ENCODE assay signal across 11 cellular contexts in the genomic region with DNA sequence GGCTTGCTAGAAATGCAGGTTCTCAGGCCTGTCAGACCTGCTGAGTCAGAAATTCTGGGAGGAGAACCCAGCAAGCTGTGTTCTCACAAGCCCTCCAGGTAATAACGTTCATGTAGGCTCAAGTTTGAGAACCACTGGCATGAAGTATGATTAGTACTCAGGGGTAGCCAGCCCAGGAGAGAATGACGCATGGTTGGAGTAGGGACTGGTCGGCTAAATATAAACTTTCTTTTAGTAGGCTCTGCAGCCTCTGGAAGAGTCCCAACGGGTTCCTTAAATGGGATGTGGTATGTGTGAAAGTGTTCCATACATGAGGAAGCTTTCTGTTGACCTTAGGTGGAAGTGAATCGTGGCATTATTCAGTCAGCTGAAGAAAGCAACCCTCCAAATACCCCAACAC.
A peak's percentile ranks its signal among the peaks of the same experiment; 100 is the strongest.
DNase-seq lines count a peak whose midpoint lies in the region; ATAC-seq and TF ChIP-seq lines count a peak whose summit lies in the region.
"Had no signal": no experiment of that assay in that cellular context is flagged by ENCODE, and none has a peak within 500 bp of the region (broad histone marks: within the 10 kb centered on the region; RNA-seq: fewer than 3 reads in every experiment).

No MANE protein-coding gene starts in this region.

- H3K36me3 Mint-ChIP-seq in activated CD4-positive, alpha-beta T cell treated with anti-CD3 and anti-CD28 coated beads, Interleukin-2, amount 10 ng/mL, durations not matched to agents 7 days and 5 days (ENCODE audit: low read depth): peaks cover 10% of the 10 kb centered on the region
- H3K36me3 Mint-ChIP-seq in chondrocyte (ENCODE audit: low read depth) (no peaks in the 10 kb centered on the region), type B pancreatic cell (no peaks in the 10 kb centered on the region)

- ATAC-seq in left lobe of liver (no peak), GM18868 (IDR thresholded peaks at IDR 0.05; ENCODE audit: unreplicated experiment) (no peak), HG02981 (IDR thresholded peaks at IDR 0.05; ENCODE audit: unreplicated experiment) (no peak)

- H3K4me1 Mint-ChIP-seq in activated CD4-positive, alpha-beta T cell treated with anti-CD3 and anti-CD28 coated beads, Interleukin-2, amount 10 ng/mL, durations not matched to agents 7 days and 5 days: peaks cover 51% of the 10 kb centered on the region
- H3K4me1 Mint-ChIP-seq in chondrocyte (ENCODE audit: low read depth) (peaks cover 17% of the 10 kb centered on the region), type B pancreatic cell (ENCODE audit: unreplicated experiment) (peaks cover 30% of the 10 kb centered on the region)

- no peak for TF ChIP-seq CTCF in chondrocyte (IDR thresholded peaks at IDR 0.05)
- TF ChIP-seq CTCF in type B pancreatic cell (conservative IDR thresholded peaks at IDR 0.05): no peak

- no peaks in the 10 kb centered on the region for H3K27me3 Mint-ChIP-seq in activated CD4-positive, alpha-beta T cell treated with anti-CD3 and anti-CD28 coated beads, Interleukin-2, amount 10 ng/mL, durations not matched to agents 7 days and 5 days
- H3K27me3 Mint-ChIP-seq in chondrocyte (ENCODE audit: low read depth) (no peaks in the 10 kb centered on the region), type B pancreatic cell (no peaks in the 10 kb centered on the region)
- H3K27me3 Mint-ChIP-seq: stimulated activated naive CD8-positive, alpha-beta T cell treated with anti-CD3 and anti-CD28 coated beads, Interleukin-15, amount 100 ng/mL, for 72 hours had no signal

- H3K27ac Mint-ChIP-seq in activated CD4-positive, alpha-beta T cell treated with anti-CD3 and anti-CD28 coated beads, Interleukin-2, amount 10 ng/mL, durations not matched to agents 7 days and 5 days: peak overlapping the region; percentile 33
- H3K27ac Mint-ChIP-seq in chondrocyte (ENCODE audit: unreplicated experiment): peak overlapping the region; percentile 83
- H3K27ac Mint-ChIP-seq in type B pancreatic cell: peak overlapping the region; percentile 47

- POLR2A ChIA-PET in activated CD4-positive, alpha-beta T cell treated with anti-CD3 and anti-CD28 coated beads, Interleukin-2, amount 10 ng/mL, durations not matched to agents 7 days and 5 days (lab: Charles Lee): no interaction called here

- H3K9me3 Mint-ChIP-seq in activated CD4-positive, alpha-beta T cell treated with anti-CD3 and anti-CD28 coated beads, Interleukin-2, amount 10 ng/mL, durations not matched to agents 7 days and 5 days: no peaks in the 10 kb centered on the region
- H3K9me3 Mint-ChIP-seq in chondrocyte (ENCODE audit: low read depth) (no peaks in the 10 kb centered on the region), type B pancreatic cell (peaks cover 4% of the 10 kb centered on the region)
- H3K9me3 Mint-ChIP-seq: activated T-cell treated with anti-CD3 and anti-CD28 coated beads, Interleukin-2, amount 50 U/mL, for 72 hours; stimulated activated naive CD8-positive, alpha-beta T cell treated with anti-CD3 and anti-CD28 coated beads, Interleukin-15, amount 100 ng/mL, for 72 hours had no signal

- CTCF ChIA-PET in activated CD4-positive, alpha-beta T cell treated with anti-CD3 and anti-CD28 coated beads, Interleukin-2, amount 10 ng/mL, durations not matched to agents 7 days and 5 days (lab: Charles Lee): no interaction called here

- DNase-seq in activated CD4-positive, alpha-beta T cell treated with anti-CD3 and anti-CD28 coated beads, Interleukin-2, amount 10 ng/mL, durations not matched to agents 7 days and 5 days: no peak
- no peak for DNase-seq in activated CD4-positive, alpha-beta T cell treated with anti-CD3 and anti-CD28 coated beads for 1 hour
- DNase-seq in chondrocyte (ENCODE audit: low spot score) (no peak), left lobe of liver (ENCODE audit: low spot score) (peak; percentile 16), type B pancreatic cell (ENCODE audit: extremely low spot score, unreplicated experiment) (no peak), NCI-H526 treated with DMSO at 0.1 percent for 48 hours (lab: John Stamatoyannopoulos, UW) (no peak)
- DNase-seq: activated T-cell treated with anti-CD3 and anti-CD28 coated beads, Interleukin-2, amount 50 U/mL, for 72 hours; NCI-H1694; stimulated activated naive CD8-positive, alpha-beta T cell treated with anti-CD3 and anti-CD28 coated beads, Interleukin-15, amount 100 ng/mL, for 72 hours had no signal

- H3K4me3 Mint-ChIP-seq in activated CD4-positive, alpha-beta T cell treated with anti-CD3 and anti-CD28 coated beads, Interleukin-2, amount 10 ng/mL, durations not matched to agents 7 days and 5 days: no peak overlapping the region
- H3K4me3 Mint-ChIP-seq in chondrocyte (ENCODE audit: unreplicated experiment) (no peak overlapping the region), type B pancreatic cell (no peak overlapping the region)

Comparison
In these comparisons a context has a peak if more than half of its experiments do, and no peak if none do; other contexts are left out.
1. H3K27ac Mint-ChIP-seq: peak in every context shown above with its lines; median percentile 83 in chondrocyte; 47 in type B pancreatic cell; 33 in activated CD4-positive, alpha-beta T cell treated with anti-CD3 and anti-CD28 coated beads, Interleukin-2, amount 10 ng/mL, durations not matched to agents 7 days and 5 days.